1 cellular context compared by ENCODE assay signal in the genomic region with DNA sequence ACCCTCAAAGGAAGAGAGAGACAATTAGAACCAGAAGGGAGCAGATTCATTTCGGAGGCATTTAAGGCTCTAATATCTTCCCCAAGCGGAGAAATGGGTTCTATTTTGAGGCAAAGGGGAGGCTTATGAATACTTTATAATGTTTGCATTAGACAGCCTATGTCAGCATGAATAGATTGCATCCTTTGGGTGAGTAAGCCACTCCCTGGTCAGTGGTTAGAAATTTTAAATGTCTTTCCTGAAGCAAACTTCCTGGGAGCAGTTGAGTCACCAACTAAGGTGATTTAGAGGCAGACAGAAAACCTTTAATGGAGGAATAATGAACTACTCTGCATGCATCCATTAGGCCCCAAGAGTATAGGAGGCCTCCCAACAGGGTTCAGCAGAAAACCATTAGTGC.
TF ChIP-seq lines count a peak whose summit lies in the region.

No MANE protein-coding gene starts in this region.

TF ChIP-seq in endothelial cell of umbilical vein, 7 proteins besides CTCF, POLR2A, EP300 and RAD21 (continued from another document):
- TF ChIP-seq MYC (IDR thresholded peaks at IDR 0.05; ENCODE audit: low read depth, low read length) (no peak), GATA2 (IDR thresholded peaks at IDR 0.05; ENCODE audit: insufficient read depth, insufficient read length, low read depth, low read length) (no peak), FOS (IDR thresholded peaks at IDR 0.05; ENCODE audit: borderline replicate concordance, insufficient read depth, low read length) (peak; percentile 19), POLR2AphosphoS5 (IDR thresholded peaks at IDR 0.05; ENCODE audit: insufficient read depth, low read depth, low read length) (no peak)
